ENCODE assay signal across 8 cellular contexts in the genomic region with DNA sequence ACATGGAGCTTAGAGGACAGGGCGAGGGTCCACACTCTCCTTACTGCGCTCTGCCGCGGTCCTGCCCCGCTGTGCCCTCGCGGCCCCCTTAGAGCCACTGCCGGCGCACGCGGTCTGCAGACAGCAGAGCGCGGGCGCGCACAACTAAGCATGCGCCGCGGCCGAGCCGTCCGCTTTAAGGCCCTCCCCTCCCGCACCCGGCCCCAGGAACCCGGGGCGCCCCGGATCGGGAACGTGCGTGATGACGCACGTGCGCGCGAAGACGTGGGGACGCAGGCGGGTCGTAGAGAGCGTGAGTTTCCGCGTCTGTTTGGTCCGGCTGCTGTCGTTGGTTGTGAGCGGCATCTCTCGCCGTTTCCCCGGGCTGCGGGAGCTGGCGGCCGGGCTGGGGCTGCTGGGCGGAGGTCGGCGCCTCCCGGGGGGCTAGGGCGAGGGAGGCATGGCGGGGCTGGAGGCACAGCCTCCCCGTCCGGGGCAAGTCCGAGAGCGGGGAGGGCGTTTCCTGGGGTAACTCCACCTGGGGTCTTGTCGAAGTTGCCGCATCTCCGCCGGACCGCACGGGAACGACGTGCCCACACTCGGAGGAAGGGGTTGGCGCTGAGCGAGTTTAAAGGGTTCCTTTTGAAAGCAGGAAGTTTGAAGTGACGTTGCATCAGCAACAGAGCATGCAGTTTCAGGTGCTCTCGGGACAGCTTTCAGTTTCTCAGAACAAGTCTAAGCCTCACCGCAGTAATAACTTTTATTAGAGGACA. TPM values are rescaled to one million over a fixed set of nuclear protein-coding genes. Genes with fewer than 3 reads are reported as not detected.
DNase-seq lines count a peak whose midpoint lies in the region; ATAC-seq and TF ChIP-seq lines count a peak whose summit lies in the region.

A gene with protein sequence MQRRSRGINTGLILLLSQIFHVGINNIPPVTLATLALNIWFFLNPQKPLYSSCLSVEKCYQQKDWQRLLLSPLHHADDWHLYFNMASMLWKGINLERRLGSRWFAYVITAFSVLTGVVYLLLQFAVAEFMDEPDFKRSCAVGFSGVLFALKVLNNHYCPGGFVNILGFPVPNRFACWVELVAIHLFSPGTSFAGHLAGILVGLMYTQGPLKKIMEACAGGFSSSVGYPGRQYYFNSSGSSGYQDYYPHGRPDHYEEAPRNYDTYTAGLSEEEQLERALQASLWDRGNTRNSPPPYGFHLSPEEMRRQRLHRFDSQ (plus strand): TSS at position 259 of the 752 bp plus-strand sequence. CDS start 28,640 bp downstream, outside the sequence.

- H3K9me3 ChIP-seq in PC-9 (ENCODE audit: insufficient read depth, low read depth) (no peaks in the 10 kb centered on the region), mucosa of rectum (ENCODE audit: control insufficient read depth in 2 of 2, low read length in 2 of 2) (no peaks in the 10 kb centered on the region)

- H2AFZ ChIP-seq in PC-9: peak within 1 kb of the TSS; percentile 92

- H3K79me2 ChIP-seq in PC-9 (ENCODE audit: low read depth): peaks cover 53% of the 10 kb centered on the region

- peaks cover 22% of the 10 kb centered on the region for H3F3A ChIP-seq in PC-9 (ENCODE audit: insufficient read depth, low read depth)

- CTCF ChIA-PET in PC-9 (lab: Charles Lee): interaction anchor here (0.6 to 0.7 kb wide), 2 partner anchors 341 to 490 kb away, joined by 4 to 8 read pairs; no protein-coding TSS in a partner anchor

- H3K27ac ChIP-seq in PC-9: peak within 1 kb of the TSS; percentile 98
- peak within 1 kb of the TSS; percentile 100 for H3K27ac ChIP-seq in mucosa of rectum (ENCODE audit: low read depth in 2 of 2, low read length in 2 of 2)

- H3K9me2 ChIP-seq in PC-9 (ENCODE audit: insufficient read depth): no peaks in the 10 kb centered on the region

- ATAC-seq in GM21526 (IDR thresholded peaks at IDR 0.05; ENCODE audit: low FRiP score, unreplicated experiment): peak; percentile 84

- intact Hi-C loops in PC-9 (cut with micrococcal nuclease; ENCODE audit: unreplicated experiment): loop anchor here (5.0 kb wide), 1 partner anchor 719 kb away; no protein-coding TSS in a partner anchor

- TSS peak; percentile 70 for BruUV-seq in PC-9 (replicated peaks; lab: Mats Ljungman, UMichigan)

- peak within 1 kb of the TSS; percentile 96 to 97 for H3K9ac ChIP-seq in mucosa of rectum (ENCODE audit: low read depth in 1 of 2, low read length in 2 of 2)

- peak within 1 kb of the TSS; percentile 90 for H3K4me2 ChIP-seq in PC-9

- DNase-seq in DMS 273 (lab: John Stamatoyannopoulos, UW; ENCODE audit: unreplicated experiment) (peak; percentile 98), HuH-7.5 (ENCODE audit: low spot score) (peak; percentile 80), PC-9 (peak; percentile 85 to 91), epithelial cell of proximal tubule (ENCODE audit: low read depth) (peak; percentile 57)
- peak; percentile 95 for DNase-seq in activated T-cell treated with anti-CD3 and anti-CD28 coated beads, Interleukin-2, amount 50 U/mL, for 1 hour
- peak; percentile 94 for DNase-seq in stimulated activated CD8-positive, alpha-beta memory T cell treated with anti-CD3 and anti-CD28 coated beads, Interleukin-4, amount 100 ng/mL, for 48 hours

- POLR2A ChIA-PET in PC-9 (lab: Charles Lee; ENCODE audit: unreplicated experiment): no interaction called here

- TF ChIP-seq CTCF in PC-9 (conservative IDR thresholded peaks at IDR 0.05) (no peak), epithelial cell of proximal tubule (conservative IDR thresholded peaks at IDR 0.05; ENCODE audit: low read depth, low read length) (no peak)

- peak within 1 kb of the TSS; percentile 75 for H3K4me3 ChIP-seq in PC-9
- H3K4me3 ChIP-seq in epithelial cell of proximal tubule (ENCODE audit: low read depth, low read length): peak within 1 kb of the TSS; percentile 75
- H3K4me3 ChIP-seq in mucosa of rectum (ENCODE audit: low read length in 2 of 2): peak within 1 kb of the TSS; percentile 94 to 98

- no peaks in the 10 kb centered on the region; the same call in 1 of the 2 replicates for H4K20me1 ChIP-seq in PC-9 (ENCODE audit: insufficient read depth)

- H3K4me1 ChIP-seq in PC-9 (replicated peaks; ENCODE audit: insufficient read depth) (peaks cover 29% of the 10 kb centered on the region), mucosa of rectum (ENCODE audit: control insufficient read depth in 2 of 2, insufficient read depth in 2 of 2, low read length in 2 of 2) (peaks cover 7 to 14% of the 10 kb centered on the region in 2 donors)

- no peaks in the 10 kb centered on the region for H3K27me3 ChIP-seq in PC-9 (ENCODE audit: insufficient read depth, low read depth)
- no peaks in the 10 kb centered on the region for H3K27me3 ChIP-seq in mucosa of rectum (ENCODE audit: control insufficient read depth in 2 of 2, insufficient read depth in 2 of 2, low read length in 2 of 2)

- H3K36me3 ChIP-seq in PC-9 (ENCODE audit: low read depth) (0 out of 2 replicates have a peak, but pooled peaks cover 11% of the 10 kb centered on the region), mucosa of rectum (ENCODE audit: control insufficient read depth in 2 of 2, insufficient read depth in 2 of 2, low read length in 2 of 2) (no peaks in the 10 kb centered on the region)

RNA-seq across cellular contexts. Expression of the gene that starts here (rescaled TPM):
- 22.3 and 23.2 TPM in 2 replicates for total RNA-seq in PC-9 (2021)
- total RNA-seq in epithelial cell of proximal tubule: 11.8 and 14.1 TPM in 2 replicates

Comparison
In these comparisons a context has a peak if more than half of its experiments do, and no peak if none do; other contexts are left out.
1. Peak in every context shown above with its lines: DNase-seq, ATAC-seq, H3K4me3 ChIP-seq and H3K27ac ChIP-seq.